ENCODE assay signal across 16 cellular contexts in genomic region chr1:197598935-197599334, GRCh38.
DNase-seq lines count a peak whose midpoint lies in the region; ATAC-seq lines count a peak whose summit lies in the region.
"Had no signal": no experiment of that assay in that cellular context is flagged by ENCODE, and none has a peak within 500 bp of the region (broad histone marks: within the 10 kb centered on the region; RNA-seq: fewer than 3 reads in every experiment).

No MANE protein-coding gene starts in this region.

- ATAC-seq in HG02870 (IDR thresholded peaks at IDR 0.05; ENCODE audit: unreplicated experiment), result no peak
- ATAC-seq: HepG2 had no signal

- H3K4me3 Mint-ChIP-seq in activated T-cell treated with anti-CD3 and anti-CD28 coated beads, Interleukin-2, amount 50 U/mL, for 24 hours, result no peak overlapping the region
- H3K4me3 Mint-ChIP-seq: CD4-positive, alpha-beta T cell had no signal

- no peaks in the 10 kb centered on the region for H3K9me3 Mint-ChIP-seq in activated T-cell treated with anti-CD3 and anti-CD28 coated beads, Interleukin-2, amount 50 U/mL, for 24 hours
- H3K9me3 Mint-ChIP-seq: CD4-positive, alpha-beta T cell had no signal

- H3K27ac Mint-ChIP-seq in activated T-cell treated with anti-CD3 and anti-CD28 coated beads, Interleukin-2, amount 50 U/mL, for 24 hours, result no peak overlapping the region
- H3K27ac Mint-ChIP-seq: CD4-positive, alpha-beta T cell had no signal

- no peaks in the 10 kb centered on the region for H3K4me1 Mint-ChIP-seq in activated T-cell treated with anti-CD3 and anti-CD28 coated beads, Interleukin-2, amount 50 U/mL, for 24 hours (ENCODE audit: low read depth)

- peak; percentile 24 for DNase-seq in COR-L47 (lab: John Stamatoyannopoulos, UW)
- peak; percentile 22 to 88 (median 45) for DNase-seq in NCI-H1417 (lab: John Stamatoyannopoulos, UW)
- peak; percentile 96 for DNase-seq in NCI-H2107 treated with DMSO at 0.1 percent for 48 hours (lab: John Stamatoyannopoulos, UW; ENCODE audit: unreplicated experiment)
- peak; percentile 67 for DNase-seq in NCI-H774 (lab: John Stamatoyannopoulos, UW)
- DNase-seq in amygdala (lab: John Stamatoyannopoulos, UW), result no peak
- no peak for DNase-seq in RKO (ENCODE audit: low spot score)
- DNase-seq in activated T-cell treated with anti-CD3 and anti-CD28 coated beads, Interleukin-2, amount 50 U/mL, for 24 hours, result no peak
- DNase-seq: CD4-positive, alpha-beta T cell; DMS153; GDM1; KBM-7; NCI-H1694 treated with DMSO at 0.1 percent for 48 hours; Right ventricle myocardium superior; SW 1271 had no signal

- no peaks in the 10 kb centered on the region for H3K27me3 Mint-ChIP-seq in activated T-cell treated with anti-CD3 and anti-CD28 coated beads, Interleukin-2, amount 50 U/mL, for 24 hours
- H3K27me3 Mint-ChIP-seq: CD4-positive, alpha-beta T cell had no signal

- peaks cover 21% of the 10 kb centered on the region for H3K36me3 Mint-ChIP-seq in activated T-cell treated with anti-CD3 and anti-CD28 coated beads, Interleukin-2, amount 50 U/mL, for 24 hours (ENCODE audit: low read depth)

Comparison
In these comparisons a context has a peak if more than half of its experiments do, and no peak if none do; other contexts are left out.
1. DNase-seq: peak in COR-L47 (single experiment), NCI-H1417 (3 of 3), NCI-H2107 treated with DMSO at 0.1 percent for 48 hours (single experiment) and NCI-H774 (single experiment); none in amygdala (0 of 56), RKO (single experiment) and activated T-cell treated with anti-CD3 and anti-CD28 coated beads, Interleukin-2, amount 50 U/mL, for 24 hours (single experiment).